Comparison of ENCODE assay signal across 1 cellular context in the genomic region with DNA sequence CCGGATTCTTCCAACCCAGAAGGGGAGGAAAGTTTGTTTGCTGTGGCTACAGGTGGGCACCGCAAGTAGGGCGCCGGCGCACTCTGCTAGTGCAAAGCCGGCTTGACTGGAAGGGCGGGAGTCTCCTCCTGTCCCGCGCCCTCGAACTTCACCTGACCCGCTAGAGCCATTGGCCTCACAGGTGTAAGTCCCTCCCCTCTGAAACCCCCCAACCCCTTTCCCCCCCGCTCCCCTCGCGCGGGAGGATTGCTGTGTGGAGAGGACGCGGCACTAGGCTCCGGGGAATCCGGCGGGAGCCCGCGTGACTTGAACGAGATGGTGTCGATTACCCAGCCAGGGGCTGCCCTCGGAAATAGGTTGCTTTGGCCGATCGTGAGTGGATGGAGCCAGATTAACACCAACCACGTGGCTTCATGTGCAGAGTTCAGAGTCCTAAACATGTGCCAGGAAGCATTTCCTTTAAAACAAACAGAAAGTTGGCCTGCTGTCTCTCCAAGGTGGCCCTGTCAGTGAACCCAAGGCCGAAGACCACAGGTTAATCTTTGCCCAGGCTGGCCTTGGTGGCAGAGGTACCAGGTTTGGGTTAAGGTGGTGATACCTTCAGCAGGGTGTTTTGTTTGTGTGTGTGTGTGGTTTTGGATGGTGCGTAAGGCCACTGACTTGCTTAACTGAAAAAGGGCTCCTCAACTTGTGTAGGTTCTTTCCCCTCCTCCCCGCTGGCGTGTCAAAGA.
TF ChIP-seq lines count a peak whose summit lies in the region.

No MANE protein-coding gene starts in this region.

TF ChIP-seq in HepG2, 621 proteins besides CTCF, POLR2A, EP300 and RAD21 (continued from another document and continues in another):
- TF ChIP-seq, protein P1, sequence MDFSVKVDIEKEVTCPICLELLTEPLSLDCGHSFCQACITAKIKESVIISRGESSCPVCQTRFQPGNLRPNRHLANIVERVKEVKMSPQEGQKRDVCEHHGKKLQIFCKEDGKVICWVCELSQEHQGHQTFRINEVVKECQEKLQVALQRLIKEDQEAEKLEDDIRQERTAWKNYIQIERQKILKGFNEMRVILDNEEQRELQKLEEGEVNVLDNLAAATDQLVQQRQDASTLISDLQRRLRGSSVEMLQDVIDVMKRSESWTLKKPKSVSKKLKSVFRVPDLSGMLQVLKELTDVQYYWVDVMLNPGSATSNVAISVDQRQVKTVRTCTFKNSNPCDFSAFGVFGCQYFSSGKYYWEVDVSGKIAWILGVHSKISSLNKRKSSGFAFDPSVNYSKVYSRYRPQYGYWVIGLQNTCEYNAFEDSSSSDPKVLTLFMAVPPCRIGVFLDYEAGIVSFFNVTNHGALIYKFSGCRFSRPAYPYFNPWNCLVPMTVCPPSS (IDR thresholded peaks at IDR 0.05) = no peak
- TF ChIP-seq ZNF251 (CRISPR knock-in tag; IDR thresholded peaks at IDR 0.05) (no peak), ZNF615 (CRISPR knock-in tag; IDR thresholded peaks at IDR 0.05; ENCODE audit: borderline replicate concordance) (peak; percentile 98), ZSCAN29 (CRISPR knock-in tag; conservative IDR thresholded peaks at IDR 0.05) (peak; percentile 32; the same call in 1 of the 2 replicates), PHF21A (CRISPR knock-in tag; IDR thresholded peaks at IDR 0.05) (peak; percentile 91), ZNF660 (CRISPR knock-in tag; IDR thresholded peaks at IDR 0.05; ENCODE audit: borderline replicate concordance, low read depth) (no peak), MXI1 (IDR thresholded peaks at IDR 0.05; ENCODE audit: borderline replicate concordance, low read depth, low read length) (peak; percentile 88; the same call in 1 of the 3 replicates), KDM5A (IDR thresholded peaks at IDR 0.05; ENCODE audit: borderline replicate concordance, low read length) (0 out of 2 replicates have a peak, but pooled peaks have one; percentile 24), DNMT3B (CRISPR knock-in tag; conservative IDR thresholded peaks at IDR 0.05) (peak; percentile 88; the same call in 1 of the 2 replicates), ZNF776 (CRISPR knock-in tag; IDR thresholded peaks at IDR 0.05) (peak; percentile 78; the same call in 1 of the 2 replicates), HOXA9 (CRISPR knock-in tag; IDR thresholded peaks at IDR 0.05; ENCODE audit: borderline replicate concordance) (no peak), ZNF543 (CRISPR knock-in tag; IDR thresholded peaks at IDR 0.05) (peak; percentile 82; the same call in 1 of the 2 replicates), ZFP82 (CRISPR knock-in tag; IDR thresholded peaks at IDR 0.05; ENCODE audit: borderline replicate concordance) (no peak), STAG1 (CRISPR knock-in tag; IDR thresholded peaks at IDR 0.05) (peak; percentile 38), REPIN1 (CRISPR knock-in tag; IDR thresholded peaks at IDR 0.05; ENCODE audit: borderline replicate concordance, low read depth) (peak; percentile 97), ZNF792 (CRISPR knock-in tag; IDR thresholded peaks at IDR 0.05) (peak; percentile 23; the same call in 1 of the 2 replicates), PHF5A (CRISPR knock-in tag; IDR thresholded peaks at IDR 0.05; ENCODE audit: low read depth, unreplicated experiment) (no peak), NAIF1 (CRISPR knock-in tag; IDR thresholded peaks at IDR 0.05; ENCODE audit: borderline replicate concordance) (peak; percentile 61), HDAC1 (CRISPR knock-in tag; IDR thresholded peaks at IDR 0.05) (peak; percentile 75), TBL1XR1 (IDR thresholded peaks at IDR 0.05; ENCODE audit: borderline replicate concordance, low read length, partially characterized antibody) (no peak), TSC22D2 (CRISPR knock-in tag; IDR thresholded peaks at IDR 0.05; ENCODE audit: borderline replicate concordance) (peak; percentile 83; the same call in 1 of the 2 replicates), HNF4G (IDR thresholded peaks at IDR 0.05; ENCODE audit: borderline replicate concordance, low read depth, low read length) (peak; percentile 97), HNF4G (CRISPR knock-in tag; IDR thresholded peaks at IDR 0.05; ENCODE audit: borderline replicate concordance, low read depth) (peak; percentile 94), ZNF441 (CRISPR knock-in tag; IDR thresholded peaks at IDR 0.05; ENCODE audit: borderline replicate concordance) (peak; percentile 62), NPAS2 (CRISPR knock-in tag; IDR thresholded peaks at IDR 0.05; ENCODE audit: borderline replicate concordance) (no peak), ZNF33A (CRISPR knock-in tag; IDR thresholded peaks at IDR 0.05; ENCODE audit: borderline replicate concordance) (no peak), ZNF501 (CRISPR knock-in tag; IDR thresholded peaks at IDR 0.05) (peak; percentile 66), ZBTB21 (CRISPR knock-in tag; IDR thresholded peaks at IDR 0.05) (no peak), ZNF136 (CRISPR knock-in tag; IDR thresholded peaks at IDR 0.05; ENCODE audit: low read depth) (no peak)
- TF ChIP-seq, protein P2, sequence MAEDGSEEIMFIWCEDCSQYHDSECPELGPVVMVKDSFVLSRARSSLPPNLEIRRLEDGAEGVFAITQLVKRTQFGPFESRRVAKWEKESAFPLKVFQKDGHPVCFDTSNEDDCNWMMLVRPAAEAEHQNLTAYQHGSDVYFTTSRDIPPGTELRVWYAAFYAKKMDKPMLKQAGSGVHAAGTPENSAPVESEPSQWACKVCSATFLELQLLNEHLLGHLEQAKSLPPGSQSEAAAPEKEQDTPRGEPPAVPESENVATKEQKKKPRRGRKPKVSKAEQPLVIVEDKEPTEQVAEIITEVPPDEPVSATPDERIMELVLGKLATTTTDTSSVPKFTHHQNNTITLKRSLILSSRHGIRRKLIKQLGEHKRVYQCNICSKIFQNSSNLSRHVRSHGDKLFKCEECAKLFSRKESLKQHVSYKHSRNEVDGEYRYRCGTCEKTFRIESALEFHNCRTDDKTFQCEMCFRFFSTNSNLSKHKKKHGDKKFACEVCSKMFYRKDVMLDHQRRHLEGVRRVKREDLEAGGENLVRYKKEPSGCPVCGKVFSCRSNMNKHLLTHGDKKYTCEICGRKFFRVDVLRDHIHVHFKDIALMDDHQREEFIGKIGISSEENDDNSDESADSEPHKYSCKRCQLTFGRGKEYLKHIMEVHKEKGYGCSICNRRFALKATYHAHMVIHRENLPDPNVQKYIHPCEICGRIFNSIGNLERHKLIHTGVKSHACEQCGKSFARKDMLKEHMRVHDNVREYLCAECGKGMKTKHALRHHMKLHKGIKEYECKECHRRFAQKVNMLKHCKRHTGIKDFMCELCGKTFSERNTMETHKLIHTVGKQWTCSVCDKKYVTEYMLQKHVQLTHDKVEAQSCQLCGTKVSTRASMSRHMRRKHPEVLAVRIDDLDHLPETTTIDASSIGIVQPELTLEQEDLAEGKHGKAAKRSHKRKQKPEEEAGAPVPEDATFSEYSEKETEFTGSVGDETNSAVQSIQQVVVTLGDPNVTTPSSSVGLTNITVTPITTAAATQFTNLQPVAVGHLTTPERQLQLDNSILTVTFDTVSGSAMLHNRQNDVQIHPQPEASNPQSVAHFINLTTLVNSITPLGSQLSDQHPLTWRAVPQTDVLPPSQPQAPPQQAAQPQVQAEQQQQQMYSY (CRISPR knock-in tag; IDR thresholded peaks at IDR 0.05) = no peak
- TF ChIP-seq, protein P3, sequence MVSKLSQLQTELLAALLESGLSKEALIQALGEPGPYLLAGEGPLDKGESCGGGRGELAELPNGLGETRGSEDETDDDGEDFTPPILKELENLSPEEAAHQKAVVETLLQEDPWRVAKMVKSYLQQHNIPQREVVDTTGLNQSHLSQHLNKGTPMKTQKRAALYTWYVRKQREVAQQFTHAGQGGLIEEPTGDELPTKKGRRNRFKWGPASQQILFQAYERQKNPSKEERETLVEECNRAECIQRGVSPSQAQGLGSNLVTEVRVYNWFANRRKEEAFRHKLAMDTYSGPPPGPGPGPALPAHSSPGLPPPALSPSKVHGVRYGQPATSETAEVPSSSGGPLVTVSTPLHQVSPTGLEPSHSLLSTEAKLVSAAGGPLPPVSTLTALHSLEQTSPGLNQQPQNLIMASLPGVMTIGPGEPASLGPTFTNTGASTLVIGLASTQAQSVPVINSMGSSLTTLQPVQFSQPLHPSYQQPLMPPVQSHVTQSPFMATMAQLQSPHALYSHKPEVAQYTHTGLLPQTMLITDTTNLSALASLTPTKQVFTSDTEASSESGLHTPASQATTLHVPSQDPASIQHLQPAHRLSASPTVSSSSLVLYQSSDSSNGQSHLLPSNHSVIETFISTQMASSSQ (IDR thresholded peaks at IDR 0.05; ENCODE audit: low read depth) = peak; percentile 79
- TF ChIP-seq, protein P3 (CRISPR knock-in tag; IDR thresholded peaks at IDR 0.05; ENCODE audit: borderline replicate concordance) = peak; percentile 93
- TF ChIP-seq, protein P4, sequence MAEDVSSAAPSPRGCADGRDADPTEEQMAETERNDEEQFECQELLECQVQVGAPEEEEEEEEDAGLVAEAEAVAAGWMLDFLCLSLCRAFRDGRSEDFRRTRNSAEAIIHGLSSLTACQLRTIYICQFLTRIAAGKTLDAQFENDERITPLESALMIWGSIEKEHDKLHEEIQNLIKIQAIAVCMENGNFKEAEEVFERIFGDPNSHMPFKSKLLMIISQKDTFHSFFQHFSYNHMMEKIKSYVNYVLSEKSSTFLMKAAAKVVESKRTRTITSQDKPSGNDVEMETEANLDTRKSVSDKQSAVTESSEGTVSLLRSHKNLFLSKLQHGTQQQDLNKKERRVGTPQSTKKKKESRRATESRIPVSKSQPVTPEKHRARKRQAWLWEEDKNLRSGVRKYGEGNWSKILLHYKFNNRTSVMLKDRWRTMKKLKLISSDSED (CRISPR knock-in tag; IDR thresholded peaks at IDR 0.05) = no peak
- TF ChIP-seq, protein P5, sequence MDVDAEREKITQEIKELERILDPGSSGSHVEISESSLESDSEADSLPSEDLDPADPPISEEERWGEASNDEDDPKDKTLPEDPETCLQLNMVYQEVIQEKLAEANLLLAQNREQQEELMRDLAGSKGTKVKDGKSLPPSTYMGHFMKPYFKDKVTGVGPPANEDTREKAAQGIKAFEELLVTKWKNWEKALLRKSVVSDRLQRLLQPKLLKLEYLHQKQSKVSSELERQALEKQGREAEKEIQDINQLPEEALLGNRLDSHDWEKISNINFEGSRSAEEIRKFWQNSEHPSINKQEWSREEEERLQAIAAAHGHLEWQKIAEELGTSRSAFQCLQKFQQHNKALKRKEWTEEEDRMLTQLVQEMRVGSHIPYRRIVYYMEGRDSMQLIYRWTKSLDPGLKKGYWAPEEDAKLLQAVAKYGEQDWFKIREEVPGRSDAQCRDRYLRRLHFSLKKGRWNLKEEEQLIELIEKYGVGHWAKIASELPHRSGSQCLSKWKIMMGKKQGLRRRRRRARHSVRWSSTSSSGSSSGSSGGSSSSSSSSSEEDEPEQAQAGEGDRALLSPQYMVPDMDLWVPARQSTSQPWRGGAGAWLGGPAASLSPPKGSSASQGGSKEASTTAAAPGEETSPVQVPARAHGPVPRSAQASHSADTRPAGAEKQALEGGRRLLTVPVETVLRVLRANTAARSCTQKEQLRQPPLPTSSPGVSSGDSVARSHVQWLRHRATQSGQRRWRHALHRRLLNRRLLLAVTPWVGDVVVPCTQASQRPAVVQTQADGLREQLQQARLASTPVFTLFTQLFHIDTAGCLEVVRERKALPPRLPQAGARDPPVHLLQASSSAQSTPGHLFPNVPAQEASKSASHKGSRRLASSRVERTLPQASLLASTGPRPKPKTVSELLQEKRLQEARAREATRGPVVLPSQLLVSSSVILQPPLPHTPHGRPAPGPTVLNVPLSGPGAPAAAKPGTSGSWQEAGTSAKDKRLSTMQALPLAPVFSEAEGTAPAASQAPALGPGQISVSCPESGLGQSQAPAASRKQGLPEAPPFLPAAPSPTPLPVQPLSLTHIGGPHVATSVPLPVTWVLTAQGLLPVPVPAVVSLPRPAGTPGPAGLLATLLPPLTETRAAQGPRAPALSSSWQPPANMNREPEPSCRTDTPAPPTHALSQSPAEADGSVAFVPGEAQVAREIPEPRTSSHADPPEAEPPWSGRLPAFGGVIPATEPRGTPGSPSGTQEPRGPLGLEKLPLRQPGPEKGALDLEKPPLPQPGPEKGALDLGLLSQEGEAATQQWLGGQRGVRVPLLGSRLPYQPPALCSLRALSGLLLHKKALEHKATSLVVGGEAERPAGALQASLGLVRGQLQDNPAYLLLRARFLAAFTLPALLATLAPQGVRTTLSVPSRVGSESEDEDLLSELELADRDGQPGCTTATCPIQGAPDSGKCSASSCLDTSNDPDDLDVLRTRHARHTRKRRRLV (CRISPR knock-in tag; IDR thresholded peaks at IDR 0.05) = peak; percentile 83
- TF ChIP-seq, protein P6, sequence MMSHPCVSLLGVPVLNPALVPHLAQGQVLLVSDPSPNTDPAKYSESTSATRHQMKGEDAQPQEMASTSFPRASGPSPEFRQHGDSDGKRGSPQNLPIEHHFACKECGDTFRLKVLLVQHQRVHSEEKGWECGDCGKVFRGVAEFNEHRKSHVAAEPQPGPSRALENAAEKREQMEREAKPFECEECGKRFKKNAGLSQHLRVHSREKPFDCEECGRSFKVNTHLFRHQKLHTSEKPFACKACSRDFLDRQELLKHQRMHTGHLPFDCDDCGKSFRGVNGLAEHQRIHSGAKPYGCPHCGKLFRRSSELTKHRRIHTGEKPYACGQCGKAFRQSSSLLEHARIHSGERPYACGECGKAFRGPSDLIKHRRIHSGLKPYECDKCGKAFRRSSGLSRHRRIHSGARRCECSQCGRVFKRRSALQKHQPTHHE (CRISPR knock-in tag; IDR thresholded peaks at IDR 0.05; ENCODE audit: borderline replicate concordance) = no peak
- TF ChIP-seq, protein P7, sequence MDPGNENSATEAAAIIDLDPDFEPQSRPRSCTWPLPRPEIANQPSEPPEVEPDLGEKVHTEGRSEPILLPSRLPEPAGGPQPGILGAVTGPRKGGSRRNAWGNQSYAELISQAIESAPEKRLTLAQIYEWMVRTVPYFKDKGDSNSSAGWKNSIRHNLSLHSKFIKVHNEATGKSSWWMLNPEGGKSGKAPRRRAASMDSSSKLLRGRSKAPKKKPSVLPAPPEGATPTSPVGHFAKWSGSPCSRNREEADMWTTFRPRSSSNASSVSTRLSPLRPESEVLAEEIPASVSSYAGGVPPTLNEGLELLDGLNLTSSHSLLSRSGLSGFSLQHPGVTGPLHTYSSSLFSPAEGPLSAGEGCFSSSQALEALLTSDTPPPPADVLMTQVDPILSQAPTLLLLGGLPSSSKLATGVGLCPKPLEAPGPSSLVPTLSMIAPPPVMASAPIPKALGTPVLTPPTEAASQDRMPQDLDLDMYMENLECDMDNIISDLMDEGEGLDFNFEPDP (CRISPR knock-in tag; conservative IDR thresholded peaks at IDR 0.05) = peak; percentile 96; the same call in 1 of the 2 replicates
